In the genomic region with DNA sequence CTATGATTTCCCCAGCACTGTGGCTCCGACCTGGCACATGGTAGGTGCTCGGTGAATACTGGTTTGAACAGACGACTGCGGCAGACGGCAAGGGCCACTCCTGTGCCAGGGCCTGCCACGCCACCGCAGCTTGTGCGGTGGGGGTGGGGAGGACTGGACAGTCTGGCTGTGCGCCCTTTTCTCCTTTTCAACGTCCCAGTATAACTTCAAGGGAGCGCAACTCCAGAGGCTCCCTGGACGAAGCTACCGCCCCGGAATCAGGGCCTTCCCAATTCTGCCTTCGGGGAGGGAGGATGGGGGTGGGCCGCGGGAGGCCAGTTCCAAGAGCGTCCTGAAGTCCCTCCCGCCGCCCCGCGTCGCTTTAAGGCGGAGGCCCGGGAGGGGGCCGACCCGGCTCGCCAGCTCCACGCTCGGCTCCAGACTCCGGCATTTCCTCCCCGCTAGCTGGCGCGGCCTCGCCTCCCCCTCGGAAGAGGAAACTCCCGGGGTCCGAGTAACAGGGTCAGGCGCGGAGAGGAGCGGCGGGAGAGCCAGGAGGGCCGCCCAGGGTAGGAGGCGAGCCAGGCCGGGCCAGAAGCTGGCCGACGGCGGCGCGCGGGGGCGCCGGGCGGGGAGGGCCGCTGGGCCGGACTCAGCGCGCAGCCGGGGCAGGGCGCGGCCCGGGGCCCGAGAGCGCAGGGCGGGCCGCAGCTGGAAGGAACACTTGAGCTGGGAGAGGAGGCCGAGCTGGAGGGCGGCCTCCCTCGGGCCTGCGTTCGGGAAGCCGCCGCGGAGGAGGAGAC, we compare ENCODE assay signal across 8 cellular contexts. TPM values are rescaled to one million over a fixed set of nuclear protein-coding genes. Genes with fewer than 3 reads are reported as not detected.
A peak's percentile ranks its signal among the peaks of the same experiment; 100 is the strongest.
DNase-seq lines count a peak whose midpoint lies in the region; ATAC-seq and TF ChIP-seq lines count a peak whose summit lies in the region.

A gene (plus strand): TSS at position 388 of the 782 bp plus-strand sequence. CDS start 498 bp downstream, outside the sequence.

- ATAC-seq in HG02885 (IDR thresholded peaks at IDR 0.05; ENCODE audit: poor library complexity, unreplicated experiment) (peak; percentile 50), lung (ENCODE audit: insufficient read depth, low FRiP score) (peak; percentile 85)

- TF ChIP-seq EP300 in suprapubic skin (IDR thresholded peaks at IDR 0.05): no peak

- H3K4me1 ChIP-seq in lung (ENCODE audit: control insufficient read depth in 2 of 2, insufficient read depth in 2 of 2, low read length in 2 of 2) (peaks cover 3 to 19% of the 10 kb centered on the region in 2 donors), suprapubic skin (peaks cover 58% of the 10 kb centered on the region)

- DNase-seq in NCI-H1105 (lab: John Stamatoyannopoulos, UW) (peak; percentile 16), NCI-H1105 treated with DMSO at 0.1 percent for 48 hours (lab: John Stamatoyannopoulos, UW) (no peak), lung (ENCODE audit: low spot score) (peak; percentile 91), suprapubic skin (ENCODE audit: low spot score in 2 of 2) (peak; percentile 93), OCI-M2 (lab: John Stamatoyannopoulos, UW; ENCODE audit: unreplicated experiment) (no peak)

- 2 to 4% methylated on average over 43 to 74 of the region's 74 CpGs for WGBS in lung, 2 donors
- 6% methylated on average over 27 of the region's 74 CpGs for WGBS in suprapubic skin

- intact Hi-C loops in T-helper 2 cell treated with Interferon-gamma antibody and Interleukin-4, amounts not matched to agents 100 ng/mL and 5 ng/mL, for 36 hours (cut with micrococcal nuclease): loop anchor here (1.0 kb wide), 1 partner anchor 45 kb away; no protein-coding TSS in a partner anchor

- H3K4me3 ChIP-seq in lung (peak within 1 kb of the TSS; percentile 49), suprapubic skin (peak within 1 kb of the TSS; percentile 65)

- H3K27me3 ChIP-seq in lung (ENCODE audit: control insufficient read depth, insufficient read depth): no peaks in the 10 kb centered on the region
- no peaks in the 10 kb centered on the region for H3K27me3 ChIP-seq in suprapubic skin

- H3K27ac ChIP-seq in lung (ENCODE audit: low read depth in 1 of 2, low read length in 1 of 2) (peak within 1 kb of the TSS; percentile 85 to 98), suprapubic skin (peak within 1 kb of the TSS; percentile 96)

- in situ Hi-C loops in endometrial microvascular endothelial cells (cut with HindIII; ENCODE audit: inconsistent ontology term, low pct_unique_long_range_greater_than_20kb, low sequenced_read_pairs): loop anchor here (25.0 kb wide), 1 partner anchor 424 kb away; no protein-coding TSS in a partner anchor

- H3K36me3 ChIP-seq in lung (ENCODE audit: control insufficient read depth in 2 of 2, insufficient read depth in 2 of 2, low read length in 2 of 2) (peaks cover 0 to 12% of the 10 kb centered on the region in 2 donors), suprapubic skin (no peaks in the 10 kb centered on the region)

- TF ChIP-seq CTCF in lung (IDR thresholded peaks at IDR 0.05; ENCODE audit: control extremely low read depth, extremely low read depth): no peak
- TF ChIP-seq CTCF in suprapubic skin (IDR thresholded peaks at IDR 0.05): no peak

- H3K9me3 ChIP-seq in lung (ENCODE audit: control insufficient read depth in 2 of 2, insufficient read depth in 1 of 2, low read length in 1 of 2): no peaks in the 10 kb centered on the region
- H3K9me3 ChIP-seq in suprapubic skin: no peaks in the 10 kb centered on the region

- TF ChIP-seq POLR2A in suprapubic skin (IDR thresholded peaks at IDR 0.05): peak; percentile 34 to 69

RNA-seq across cellular contexts. Expression of the gene that starts here (rescaled TPM):
- 14.0 and 15.7 TPM in 2 replicates for total RNA-seq in T-helper 2 cell treated with Interferon-gamma antibody and Interleukin-4, amounts not matched to agents 100 ng/mL and 5 ng/mL, for 36 hours
- total RNA-seq in endometrial microvascular endothelial cells (ENCODE audit: inconsistent ontology term) (25.0 TPM), lung (10 to 100 TPM; 37.6 to 86.3 TPM), suprapubic skin (10 to 100 TPM; 39.0 to 91.9 (median 69.6) TPM)
- 10 to 100 TPM; 12.4 to 19.1 TPM for polyA plus RNA-seq in lung

Comparison
In these comparisons a context has a peak if more than half of its experiments do, and no peak if none do; other contexts are left out.
1. DNase-seq: peak in NCI-H1105 (single experiment), lung (single experiment) and suprapubic skin (2 of 2); none in NCI-H1105 treated with DMSO at 0.1 percent for 48 hours (single experiment) and OCI-M2 (single experiment).